ENCODE assay signal across 8 cellular contexts in the genomic region with DNA sequence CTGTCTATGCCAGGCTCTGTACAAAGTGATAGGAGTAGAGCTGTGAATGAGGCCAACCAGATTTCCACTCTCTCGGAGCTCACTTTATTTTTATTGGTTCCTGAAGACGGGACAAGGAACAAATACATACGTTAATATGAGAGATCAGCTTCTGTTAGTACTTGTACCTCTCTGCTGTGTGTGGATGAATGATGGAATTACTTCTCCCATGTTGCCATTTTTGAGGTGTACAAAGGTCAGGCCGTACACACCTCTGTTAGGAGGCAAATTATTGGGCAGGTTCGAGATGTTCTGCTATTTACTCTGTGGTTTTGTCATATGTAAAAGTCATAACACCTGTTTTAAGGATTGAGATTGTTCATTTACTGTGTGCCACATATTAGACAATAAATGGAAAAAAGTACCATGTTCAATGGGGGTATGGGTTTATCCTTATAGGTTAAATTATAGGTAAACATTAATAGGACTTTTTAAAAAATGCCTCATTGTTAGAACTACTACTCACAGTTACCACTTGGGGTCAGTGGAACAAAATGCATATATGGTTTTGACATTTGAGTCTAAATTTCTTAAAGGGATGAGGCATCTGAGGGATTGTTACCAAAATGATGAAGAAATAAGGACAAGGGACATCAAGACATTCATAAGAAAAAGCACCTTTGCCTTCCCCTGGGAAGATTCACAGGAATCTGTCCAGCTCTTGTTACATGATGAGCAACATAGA.
A peak's percentile ranks its signal among the peaks of the same experiment; 100 is the strongest.
DNase-seq lines count a peak whose midpoint lies in the region; ATAC-seq, FAIRE-seq and TF ChIP-seq lines count a peak whose summit lies in the region.

No MANE protein-coding gene starts in this region.

- H3K4me3 ChIP-seq in GM12865 (ENCODE audit: low read depth, low read length) = no peak overlapping the region

- peaks cover 49% of the 10 kb centered on the region for H3K4me1 Mint-ChIP-seq in T-helper 1 cell treated with Interleukin-12 subunit alpha and Interleukin-12 subunit beta and Interleukin-4 antibody, amounts not matched to agents 30 μg/mL and 1 μg/mL, for 36 hours (ENCODE audit: low read depth)

- peak overlapping the region; percentile 98 for H3K4me3 Mint-ChIP-seq in T-helper 1 cell treated with Interleukin-12 subunit alpha and Interleukin-12 subunit beta and Interleukin-4 antibody, amounts not matched to agents 30 μg/mL and 1 μg/mL, for 36 hours

- H3K36me3 Mint-ChIP-seq in T-helper 1 cell treated with Interleukin-12 subunit alpha and Interleukin-12 subunit beta and Interleukin-4 antibody, amounts not matched to agents 30 μg/mL and 1 μg/mL, for 36 hours (ENCODE audit: low read depth) = peaks cover 10% of the 10 kb centered on the region

- peak; percentile 65 for FAIRE-seq in A204.1 (lab: Jason Lieb, UNC)

- DNase-seq in GM12865 (ENCODE audit: low read depth) (no peak), iris pigment epithelial cell (ENCODE audit: low read depth) (peak; percentile 38), GM19240 (ENCODE audit: insufficient read length, low spot score) (no peak), cortex of kidney (lab: John Stamatoyannopoulos, UW) (no peak), NCI-H2107 treated with DMSO at 0.1 percent for 48 hours (lab: John Stamatoyannopoulos, UW; ENCODE audit: unreplicated experiment) (no peak)

- no peak for ATAC-seq in HG03025 (IDR thresholded peaks at IDR 0.05; ENCODE audit: low FRiP score, unreplicated experiment)

- H3K27me3 Mint-ChIP-seq in T-helper 1 cell treated with Interleukin-12 subunit alpha and Interleukin-12 subunit beta and Interleukin-4 antibody, amounts not matched to agents 30 μg/mL and 1 μg/mL, for 36 hours (ENCODE audit: low read depth) = no peaks in the 10 kb centered on the region

- peak; percentile 21 for TF ChIP-seq CTCF in GM12865 (IDR thresholded peaks at IDR 0.05; ENCODE audit: insufficient read depth, low read depth, low read length, missing control alignments)

- H3K27ac Mint-ChIP-seq in T-helper 1 cell treated with Interleukin-12 subunit alpha and Interleukin-12 subunit beta and Interleukin-4 antibody, amounts not matched to agents 30 μg/mL and 1 μg/mL, for 36 hours = peak overlapping the region; percentile 99

- no peaks in the 10 kb centered on the region for H3K9me3 Mint-ChIP-seq in T-helper 1 cell treated with Interleukin-12 subunit alpha and Interleukin-12 subunit beta and Interleukin-4 antibody, amounts not matched to agents 30 μg/mL and 1 μg/mL, for 36 hours
